ENCODE assay signal across 16 cellular contexts in the genomic region with DNA sequence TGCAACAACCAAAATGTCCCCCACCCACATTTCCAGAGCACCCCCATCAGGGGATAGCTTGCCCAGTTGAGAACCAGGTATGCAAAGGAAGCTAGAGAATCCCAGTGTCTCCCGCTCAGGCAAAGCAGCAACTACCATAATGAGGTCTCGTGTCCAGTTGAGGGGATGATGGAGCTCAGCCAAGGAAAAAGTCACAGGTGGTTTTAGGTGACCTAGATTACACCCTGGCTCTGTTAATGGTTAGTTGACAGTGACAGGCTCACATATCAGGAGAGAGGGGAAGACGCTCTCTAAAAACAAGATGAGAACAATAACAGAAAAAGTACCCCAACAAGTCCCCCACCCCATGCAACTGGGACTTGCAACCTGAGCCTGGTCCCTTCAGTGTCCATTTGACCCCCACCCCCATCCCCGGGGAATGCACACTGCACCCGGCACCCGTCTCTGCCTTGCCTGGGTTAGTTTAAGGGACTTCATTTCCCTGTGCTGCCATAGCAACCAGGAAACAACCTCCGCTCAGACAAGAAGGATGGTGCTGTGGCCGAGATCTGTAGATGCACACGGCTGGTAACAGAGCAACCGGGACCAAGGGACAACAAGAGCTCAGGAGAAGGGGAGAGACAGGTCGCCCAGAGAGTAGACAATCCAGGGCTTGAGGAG. TPM values are rescaled to one million over a fixed set of nuclear protein-coding genes. Genes with fewer than 3 reads are reported as not detected.
DNase-seq lines count a peak whose midpoint lies in the region; ATAC-seq and TF ChIP-seq lines count a peak whose summit lies in the region.
"Had no signal": no experiment of that assay in that cellular context is flagged by ENCODE, and none has a peak within 500 bp of the region (broad histone marks: within the 10 kb centered on the region; RNA-seq: fewer than 3 reads in every experiment).

A gene (plus strand): TSS at position 519 of the 660 bp plus-strand sequence. CDS start 373 bp downstream, outside the sequence.

- H3K27me3 ChIP-seq in SK-N-SH (ENCODE audit: insufficient read depth): no peaks in the 10 kb centered on the region

- H3K4me3 ChIP-seq in SK-N-SH (ENCODE audit: low read depth in 2 of 2, low read length in 1 of 2): no peak within 1 kb of the TSS
- H3K4me3 ChIP-seq: lower lobe of right lung had no signal

- no peak within 1 kb of the TSS for H2AFZ ChIP-seq in SK-N-SH (ENCODE audit: low read depth)

- CTCF ChIA-PET in SK-N-SH (lab: Yijun Ruan, JAX): interaction anchor here (0.5 to 3.0 kb wide), 9 partner anchors 9 to 1117 kb away, joined by 3 to 8 read pairs (median 4); no protein-coding TSS in a partner anchor

- H3K4me2 ChIP-seq in SK-N-SH: no peak within 1 kb of the TSS

- no peak for ATAC-seq in SK-N-SH treated with all-trans-retinoic acid at 6 μM for 48 hours
- ATAC-seq: activated T-cell treated with anti-CD3 and anti-CD28 coated beads, Interleukin-2, amount 50 U/mL, for 4 hours; lower lobe of right lung; natural killer cell had no signal

- DNase-seq in SK-N-SH (peak; percentile 23), astrocyte of the hippocampus (ENCODE audit: low read depth, low spot score) (peak; percentile 18), left kidney (ENCODE audit: low read depth, low spot score) (peak; percentile 95), superior temporal gyrus (ENCODE audit: extremely low spot score) (peak; percentile 19), KBM-7 (no peak), glomerular visceral epithelial cell (ENCODE audit: extremely low spot score) (no peak)
- no peak for DNase-seq in effector CD8-positive, alpha-beta T cell (lab: John Stamatoyannopoulos, UW)
- DNase-seq: activated CD4-positive, alpha-beta T cell treated with anti-CD3 and anti-CD28 coated beads, Interleukin-2, amount 50 U/mL, for 48 hours; activated T-cell treated with anti-CD3 and anti-CD28 coated beads, Interleukin-2, amount 50 U/mL, for 4 hours; CD4-positive, alpha-beta memory T cell; central memory CD4-positive, alpha-beta T cell; lower lobe of right lung; natural killer cell; NCI-H524 treated with DMSO at 0.1 percent for 48 hours; stimulated activated CD4-positive, alpha-beta T cell treated with anti-CD3 and anti-CD28 coated beads, Interleukin-2, amount 100 ng/mL, for 48 hours had no signal

- no peak for TF ChIP-seq CTCF in SK-N-SH (IDR thresholded peaks at IDR 0.05)

- no peaks in the 10 kb centered on the region for H3K79me2 ChIP-seq in SK-N-SH (ENCODE audit: insufficient read depth)

- no peak within 1 kb of the TSS for H3K27ac ChIP-seq in SK-N-SH (ENCODE audit: low read depth in 2 of 2, low read length in 1 of 2)
- H3K27ac ChIP-seq: lower lobe of right lung had no signal

- H3K9ac ChIP-seq in SK-N-SH: no peak within 1 kb of the TSS

- no peaks in the 10 kb centered on the region for H3K9me2 ChIP-seq in SK-N-SH

- H3K4me1 ChIP-seq in SK-N-SH (ENCODE audit: control insufficient read depth in 1 of 2, insufficient read depth in 2 of 2, low read depth in 1 of 2, low read length in 1 of 2): peaks cover 0 to 8% of the 10 kb centered on the region in 2 experiments; a peak in 1 of 4 replicates
- H3K4me1 ChIP-seq: lower lobe of right lung had no signal

- no peaks in the 10 kb centered on the region for H4K20me1 ChIP-seq in SK-N-SH (ENCODE audit: insufficient read depth)

- WGBS in SK-N-SH (ENCODE audit: low lambda C conversion rate): 80% methylated on average over 10 of the region's 11 CpGs

- no peaks in the 10 kb centered on the region for H3K9me3 ChIP-seq in SK-N-SH
- H3K9me3 ChIP-seq: lower lobe of right lung had no signal

- TF ChIP-seq RAD21 in SK-N-SH (IDR thresholded peaks at IDR 0.05; ENCODE audit: low read length): no peak

- POLR2A ChIA-PET in SK-N-SH (lab: Yijun Ruan, JAX): interaction anchor here (0.8 kb wide), 1 partner anchor 9 kb away, joined by 3 read pairs; no protein-coding TSS in a partner anchor

- TF ChIP-seq EP300 in SK-N-SH (IDR thresholded peaks at IDR 0.05; ENCODE audit: borderline replicate concordance in 1 of 2, low read depth in 1 of 2, low read length in 1 of 2): no peak

- in situ Hi-C loops in KBM-7 (cut with MboI; ENCODE audit: low pct_unique_long_range_greater_than_20kb, low sequenced_read_pairs): no loop called here

- no peaks in the 10 kb centered on the region for H3K36me3 ChIP-seq in SK-N-SH (replicated peaks in 1 of 2; ENCODE audit: control insufficient read depth in 1 of 2, insufficient read depth in 2 of 2, low read length in 1 of 2)
- H3K36me3 ChIP-seq: lower lobe of right lung had no signal

- H3F3A ChIP-seq in SK-N-SH (replicated peaks; ENCODE audit: insufficient read depth): no peaks in the 10 kb centered on the region

TF ChIP-seq in SK-N-SH, 30 proteins besides CTCF, POLR2A, EP300 and RAD21:
- no peak for TF ChIP-seq FOXJ3 (CRISPR knock-in tag; IDR thresholded peaks at IDR 0.05)
- TF ChIP-seq, protein P1, sequence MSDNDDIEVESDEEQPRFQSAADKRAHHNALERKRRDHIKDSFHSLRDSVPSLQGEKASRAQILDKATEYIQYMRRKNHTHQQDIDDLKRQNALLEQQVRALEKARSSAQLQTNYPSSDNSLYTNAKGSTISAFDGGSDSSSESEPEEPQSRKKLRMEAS (IDR thresholded peaks at IDR 0.05; ENCODE audit: low read depth): no peak
- TF ChIP-seq, protein P2, sequence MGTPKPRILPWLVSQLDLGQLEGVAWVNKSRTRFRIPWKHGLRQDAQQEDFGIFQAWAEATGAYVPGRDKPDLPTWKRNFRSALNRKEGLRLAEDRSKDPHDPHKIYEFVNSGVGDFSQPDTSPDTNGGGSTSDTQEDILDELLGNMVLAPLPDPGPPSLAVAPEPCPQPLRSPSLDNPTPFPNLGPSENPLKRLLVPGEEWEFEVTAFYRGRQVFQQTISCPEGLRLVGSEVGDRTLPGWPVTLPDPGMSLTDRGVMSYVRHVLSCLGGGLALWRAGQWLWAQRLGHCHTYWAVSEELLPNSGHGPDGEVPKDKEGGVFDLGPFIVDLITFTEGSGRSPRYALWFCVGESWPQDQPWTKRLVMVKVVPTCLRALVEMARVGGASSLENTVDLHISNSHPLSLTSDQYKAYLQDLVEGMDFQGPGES (IDR thresholded peaks at IDR 0.05; ENCODE audit: low read depth, low read length): no peak

TF ChIP-seq in SK-N-SH treated with all-trans-retinoic acid at 6 μM for 48 hours, 23 proteins besides CTCF, POLR2A, EP300 and RAD21 (continues in another document):
- TF ChIP-seq, protein P3, sequence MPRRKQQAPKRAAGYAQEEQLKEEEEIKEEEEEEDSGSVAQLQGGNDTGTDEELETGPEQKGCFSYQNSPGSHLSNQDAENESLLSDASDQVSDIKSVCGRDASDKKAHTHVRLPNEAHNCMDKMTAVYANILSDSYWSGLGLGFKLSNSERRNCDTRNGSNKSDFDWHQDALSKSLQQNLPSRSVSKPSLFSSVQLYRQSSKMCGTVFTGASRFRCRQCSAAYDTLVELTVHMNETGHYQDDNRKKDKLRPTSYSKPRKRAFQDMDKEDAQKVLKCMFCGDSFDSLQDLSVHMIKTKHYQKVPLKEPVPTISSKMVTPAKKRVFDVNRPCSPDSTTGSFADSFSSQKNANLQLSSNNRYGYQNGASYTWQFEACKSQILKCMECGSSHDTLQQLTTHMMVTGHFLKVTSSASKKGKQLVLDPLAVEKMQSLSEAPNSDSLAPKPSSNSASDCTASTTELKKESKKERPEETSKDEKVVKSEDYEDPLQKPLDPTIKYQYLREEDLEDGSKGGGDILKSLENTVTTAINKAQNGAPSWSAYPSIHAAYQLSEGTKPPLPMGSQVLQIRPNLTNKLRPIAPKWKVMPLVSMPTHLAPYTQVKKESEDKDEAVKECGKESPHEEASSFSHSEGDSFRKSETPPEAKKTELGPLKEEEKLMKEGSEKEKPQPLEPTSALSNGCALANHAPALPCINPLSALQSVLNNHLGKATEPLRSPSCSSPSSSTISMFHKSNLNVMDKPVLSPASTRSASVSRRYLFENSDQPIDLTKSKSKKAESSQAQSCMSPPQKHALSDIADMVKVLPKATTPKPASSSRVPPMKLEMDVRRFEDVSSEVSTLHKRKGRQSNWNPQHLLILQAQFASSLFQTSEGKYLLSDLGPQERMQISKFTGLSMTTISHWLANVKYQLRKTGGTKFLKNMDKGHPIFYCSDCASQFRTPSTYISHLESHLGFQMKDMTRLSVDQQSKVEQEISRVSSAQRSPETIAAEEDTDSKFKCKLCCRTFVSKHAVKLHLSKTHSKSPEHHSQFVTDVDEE (CRISPR knock-in tag; IDR thresholded peaks at IDR 0.05): no peak
- no peak for TF ChIP-seq RARB (CRISPR knock-in tag; IDR thresholded peaks at IDR 0.05)
- TF ChIP-seq ESRRG (CRISPR knock-in tag; IDR thresholded peaks at IDR 0.05): no peak
- no peak for TF ChIP-seq ZNF8 (CRISPR knock-in tag; IDR thresholded peaks at IDR 0.05)
- no peak for TF ChIP-seq ARNTL (CRISPR knock-in tag; IDR thresholded peaks at IDR 0.05; ENCODE audit: borderline replicate concordance, low read depth)
- no peak for TF ChIP-seq GLIS3 (CRISPR knock-in tag; IDR thresholded peaks at IDR 0.05)
- TF ChIP-seq ZNF565 (CRISPR knock-in tag; conservative IDR thresholded peaks at IDR 0.05; ENCODE audit: low read depth): no peak
- TF ChIP-seq PPARA (CRISPR knock-in tag; IDR thresholded peaks at IDR 0.05; ENCODE audit: borderline replicate concordance): no peak
- TF ChIP-seq ISL1 (CRISPR knock-in tag; IDR thresholded peaks at IDR 0.05): no peak
- TF ChIP-seq TOX (CRISPR knock-in tag; IDR thresholded peaks at IDR 0.05; ENCODE audit: borderline replicate concordance): no peak
- TF ChIP-seq, protein P4, sequence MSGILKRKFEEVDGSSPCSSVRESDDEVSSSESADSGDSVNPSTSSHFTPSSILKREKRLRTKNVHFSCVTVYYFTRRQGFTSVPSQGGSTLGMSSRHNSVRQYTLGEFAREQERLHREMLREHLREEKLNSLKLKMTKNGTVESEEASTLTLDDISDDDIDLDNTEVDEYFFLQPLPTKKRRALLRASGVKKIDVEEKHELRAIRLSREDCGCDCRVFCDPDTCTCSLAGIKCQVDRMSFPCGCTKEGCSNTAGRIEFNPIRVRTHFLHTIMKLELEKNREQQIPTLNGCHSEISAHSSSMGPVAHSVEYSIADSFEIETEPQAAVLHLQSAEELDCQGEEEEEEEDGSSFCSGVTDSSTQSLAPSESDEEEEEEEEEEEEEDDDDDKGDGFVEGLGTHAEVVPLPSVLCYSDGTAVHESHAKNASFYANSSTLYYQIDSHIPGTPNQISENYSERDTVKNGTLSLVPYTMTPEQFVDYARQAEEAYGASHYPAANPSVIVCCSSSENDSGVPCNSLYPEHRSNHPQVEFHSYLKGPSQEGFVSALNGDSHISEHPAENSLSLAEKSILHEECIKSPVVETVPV (CRISPR knock-in tag; IDR thresholded peaks at IDR 0.05): no peak
- no peak for TF ChIP-seq ZFP3 (CRISPR knock-in tag; IDR thresholded peaks at IDR 0.05)
- TF ChIP-seq BACH2 (CRISPR knock-in tag; IDR thresholded peaks at IDR 0.05; ENCODE audit: borderline replicate concordance): no peak

RNA-seq across cellular contexts. Expression of the gene that starts here (rescaled TPM):
- 0.07 and 0.11 TPM in 2 replicates for polyA plus RNA-seq in SK-N-SH (2012; rRNA removed)
- 0.04 and 0.05 TPM in 2 replicates for polyA plus RNA-seq in SK-N-SH (2012; cell fraction: cytosol; rRNA removed)
- polyA plus RNA-seq in SK-N-SH (2012; cell fraction: nucleus; rRNA removed): 0.46 and 0.64 TPM in 2 replicates
- polyA plus RNA-seq: CD4-positive, alpha-beta memory T cell had no signal

Comparison
In these comparisons a context has a peak if more than half of its experiments do, and no peak if none do; other contexts are left out.
1. Peak in DNase-seq in SK-N-SH; RNA of the gene not detected or under 1 TPM.
2. DNase-seq: peak in astrocyte of the hippocampus (single experiment), left kidney (single experiment) and superior temporal gyrus (single experiment); none in KBM-7 (single experiment), effector CD8-positive, alpha-beta T cell (single experiment) and glomerular visceral epithelial cell (single experiment).